In the genomic region with DNA sequence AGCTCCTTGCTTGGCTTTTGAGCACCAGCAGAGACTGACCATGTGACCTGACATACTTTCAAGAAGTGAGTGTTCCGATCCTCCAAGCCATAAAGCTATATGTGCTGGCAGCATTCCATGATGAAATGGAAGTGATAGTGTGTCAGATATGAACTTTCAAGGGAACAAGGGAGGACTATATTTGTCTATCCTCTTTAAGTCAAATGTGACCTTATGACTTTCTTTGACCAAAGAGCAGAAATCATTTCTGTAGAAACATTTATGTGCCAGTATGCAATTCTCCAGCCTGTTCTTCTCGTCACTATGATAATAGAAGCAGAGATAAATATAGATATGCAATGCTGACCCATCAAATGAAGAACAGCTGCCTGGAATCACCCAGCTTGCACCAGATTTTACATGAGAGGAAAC, we compare ENCODE assay signal across 17 cellular contexts. TPM values are rescaled to one million over a fixed set of nuclear protein-coding genes. Genes with fewer than 3 reads are reported as not detected.
DNase-seq lines count a peak whose midpoint lies in the region; ATAC-seq and TF ChIP-seq lines count a peak whose summit lies in the region.
"Had no signal": no experiment of that assay in that cellular context is flagged by ENCODE, and none has a peak within 500 bp of the region (broad histone marks: within the 10 kb centered on the region; RNA-seq: fewer than 3 reads in every experiment).

No MANE protein-coding gene starts in this region.

- no peak overlapping the region for H3K4me3 Mint-ChIP-seq in activated naive CD4-positive, alpha-beta T cell treated with anti-CD3 and anti-CD28 coated beads, Interleukin-2, amount 50 U/mL, for 24 hours
- H3K4me3 Mint-ChIP-seq: activated CD4-positive, alpha-beta T cell treated with anti-CD3 and anti-CD28 coated beads for 36 hours; activated T-cell treated with anti-CD3 and anti-CD28 coated beads, Interleukin-2, amount 50 U/mL, for 4 hours had no signal

- H3K36me3 ChIP-seq in hepatocyte (replicated peaks; ENCODE audit: insufficient read depth, low read depth) (no peaks in the 10 kb centered on the region), skeletal muscle tissue (ENCODE audit: control insufficient read depth in 3 of 3, insufficient read depth in 3 of 3, low read length in 3 of 3) (peaks cover 0 to 7% (median 4%) of the 10 kb centered on the region in 3 donors)

- H3K4me2 ChIP-seq in hepatocyte: peak overlapping the region; percentile 21
- H3K4me2 ChIP-seq: A549 had no signal

- H3K9ac ChIP-seq in skeletal muscle tissue (ENCODE audit: low read depth in 1 of 3, low read length in 3 of 3): peak overlapping the region in 2 of 3 donors; percentile 3 to 18

- H3K9me3 ChIP-seq in hepatocyte (ENCODE audit: low read depth) (no peaks in the 10 kb centered on the region), skeletal muscle tissue (ENCODE audit: control insufficient read depth in 3 of 3, low read length in 3 of 3) (no peaks in the 10 kb centered on the region)
- H3K9me3 ChIP-seq: A549, ascending aorta, tibial nerve had no signal

- H3K4me1 Mint-ChIP-seq in activated naive CD4-positive, alpha-beta T cell treated with anti-CD3 and anti-CD28 coated beads, Interleukin-2, amount 50 U/mL, for 24 hours: peaks cover 45% of the 10 kb centered on the region

- 45% methylated on average over 2 of the region's 2 CpGs for WGBS in hepatocyte (ENCODE audit: low lambda C conversion rate, missing lambda C conversion rate)

- no peak for ATAC-seq in HG02852 (IDR thresholded peaks at IDR 0.05; ENCODE audit: unreplicated experiment)
- ATAC-seq: A549; activated CD4-positive, alpha-beta T cell treated with anti-CD3 and anti-CD28 coated beads for 36 hours; activated T-cell treated with anti-CD3 and anti-CD28 coated beads, Interleukin-2, amount 50 U/mL, for 4 hours had no signal

- H3K27me3 Mint-ChIP-seq in activated naive CD4-positive, alpha-beta T cell treated with anti-CD3 and anti-CD28 coated beads, Interleukin-2, amount 50 U/mL, for 24 hours: no peaks in the 10 kb centered on the region
- H3K27me3 Mint-ChIP-seq: activated CD4-positive, alpha-beta T cell treated with anti-CD3 and anti-CD28 coated beads for 36 hours had no signal

- H3K9me2 ChIP-seq in hepatocyte (replicated peaks; ENCODE audit: insufficient read depth): no peaks in the 10 kb centered on the region

- H3K4me3 ChIP-seq in hepatocyte (no peak overlapping the region), skeletal muscle tissue (ENCODE audit: low read length in 3 of 3) (peak overlapping the region in 2 of 3 donors; percentile 6 to 35)
- H3K4me3 ChIP-seq: A549, ascending aorta, tibial nerve had no signal

- H3K36me3 Mint-ChIP-seq in activated naive CD4-positive, alpha-beta T cell treated with anti-CD3 and anti-CD28 coated beads, Interleukin-2, amount 50 U/mL, for 24 hours: peaks cover 7% of the 10 kb centered on the region

- no peaks in the 10 kb centered on the region for H3K27me3 ChIP-seq in hepatocyte
- no peaks in the 10 kb centered on the region for H3K27me3 ChIP-seq in skeletal muscle tissue (ENCODE audit: control insufficient read depth in 3 of 3, insufficient read depth in 3 of 3, low read length in 3 of 3)
- H3K27me3 ChIP-seq: ascending aorta, tibial nerve had no signal

- intact Hi-C loops in posterior vena cava (cut with DNase I): no loop called here

- H3K4me1 ChIP-seq in hepatocyte (ENCODE audit: insufficient read depth): peaks cover 14% of the 10 kb centered on the region
- H3K4me1 ChIP-seq in skeletal muscle tissue (ENCODE audit: control insufficient read depth in 3 of 3, insufficient read depth in 3 of 3, low read length in 3 of 3): peaks cover 11 to 18% (median 17%) of the 10 kb centered on the region in 3 donors
- H3K4me1 ChIP-seq: A549, ascending aorta had no signal

- DNase-seq in activated naive CD4-positive, alpha-beta T cell treated with Interleukin-2 at 50 U/mL for 16 hours: no peak
- DNase-seq in amniotic stem cell (lab: John Stamatoyannopoulos, UW) (peak; percentile 2), hepatocyte (ENCODE audit: low spot score) (peak; percentile 46), posterior vena cava (ENCODE audit: low spot score) (no peak), NCI-H1105 (lab: John Stamatoyannopoulos, UW) (no peak)
- DNase-seq: activated CD4-positive, alpha-beta T cell treated with anti-CD3 and anti-CD28 coated beads for 36 hours; activated T-cell treated with anti-CD3 and anti-CD28 coated beads, Interleukin-2, amount 50 U/mL, for 4 hours; head of caudate nucleus; NCI-H1436 treated with DMSO at 0.1 percent for 48 hours; NCI-H510A; stimulated activated CD4-positive, alpha-beta T cell treated with anti-CD3 and anti-CD28 coated beads, Interleukin-15, amount 100 ng/mL, for 24 hours had no signal

- H4K20me1 ChIP-seq in hepatocyte (ENCODE audit: insufficient read depth, poor library complexity, severe bottlenecking): no peaks in the 10 kb centered on the region

- H3K27ac ChIP-seq in hepatocyte: peak overlapping the region; percentile 72
- peak overlapping the region; percentile 50 for H3K27ac ChIP-seq in skeletal muscle tissue (ENCODE audit: low read depth, low read length)
- H3K27ac ChIP-seq: A549, ascending aorta, tibial nerve had no signal

- H2AFZ ChIP-seq in hepatocyte: no peak overlapping the region

- no peak for TF ChIP-seq CTCF in hepatocyte (IDR thresholded peaks at IDR 0.05; ENCODE audit: poor library complexity)

- no peaks in the 10 kb centered on the region for H3K9me3 Mint-ChIP-seq in activated naive CD4-positive, alpha-beta T cell treated with anti-CD3 and anti-CD28 coated beads, Interleukin-2, amount 50 U/mL, for 24 hours
- H3K9me3 Mint-ChIP-seq: activated T-cell treated with anti-CD3 and anti-CD28 coated beads, Interleukin-2, amount 50 U/mL, for 4 hours had no signal

- H3K27ac Mint-ChIP-seq in activated naive CD4-positive, alpha-beta T cell treated with anti-CD3 and anti-CD28 coated beads, Interleukin-2, amount 50 U/mL, for 24 hours: peak overlapping the region; percentile 27
- H3K27ac Mint-ChIP-seq: activated CD4-positive, alpha-beta T cell treated with anti-CD3 and anti-CD28 coated beads for 36 hours had no signal

- peaks cover 80% of the 10 kb centered on the region for H3K79me2 ChIP-seq in hepatocyte

RNA-seq across cellular contexts. Expression of a gene that starts 14.4 kb away (rescaled TPM):
- total RNA-seq in hepatocyte: 8.0 and 9.7 TPM in 2 replicates
- polyA plus RNA-seq in hepatocyte: 6.4 and 6.7 TPM in 2 replicates
- total RNA-seq in skeletal muscle tissue: 16.7 TPM
- 10 to 100 TPM; 21.2 to 21.5 TPM for total RNA-seq in posterior vena cava

RNA-seq across cellular contexts. Expression of a gene that starts 14.7 kb away (rescaled TPM):
- total RNA-seq in hepatocyte (83.0 and 96.2 TPM in 2 replicates), skeletal muscle tissue (87.7 TPM), posterior vena cava (10 to 100 TPM; 60.6 to 69.0 TPM)
- 229 and 230 TPM in 2 replicates for polyA plus RNA-seq in hepatocyte

RNA-seq across cellular contexts. Expression of a gene that starts 58.9 kb away (rescaled TPM):
- total RNA-seq in hepatocyte: 60.6 and 65.9 TPM in 2 replicates
- polyA plus RNA-seq in hepatocyte: 46.0 and 54.1 TPM in 2 replicates
- total RNA-seq in skeletal muscle tissue: 62.6 TPM
- total RNA-seq in posterior vena cava: 100 to 1,000 TPM; 140 to 142 TPM

Comparison
In these comparisons a context has a peak if more than half of its experiments do, and no peak if none do; other contexts are left out.
1. DNase-seq: peak in amniotic stem cell (single experiment) and hepatocyte (single experiment); none in activated naive CD4-positive, alpha-beta T cell treated with Interleukin-2 at 50 U/mL for 16 hours (single experiment), posterior vena cava (single experiment) and NCI-H1105 (single experiment).